ENCODE assay signal across 12 cellular contexts in the genomic region with DNA sequence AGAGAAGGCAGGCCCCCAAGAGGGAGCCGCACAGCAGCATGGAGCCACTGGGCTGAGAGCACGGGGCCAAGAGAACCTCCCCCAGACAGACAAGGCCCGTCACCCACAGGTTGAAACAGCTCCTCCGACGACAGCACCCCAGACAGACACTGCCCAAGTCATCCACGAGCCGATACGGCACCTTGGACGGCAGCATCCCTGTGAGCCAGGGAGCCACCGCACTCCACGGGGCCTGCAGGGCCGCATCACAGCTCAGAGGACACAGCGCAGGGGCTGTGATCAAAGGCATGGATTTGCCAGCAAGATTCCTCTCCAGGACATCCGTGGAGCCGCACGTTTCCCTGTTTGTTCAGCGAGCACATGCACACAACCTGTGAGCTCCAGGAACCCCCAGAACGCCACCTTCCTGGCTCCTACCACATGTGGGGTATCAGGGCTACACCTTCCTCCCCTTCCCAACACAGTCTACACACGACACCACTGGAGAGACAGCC. TPM values are rescaled to one million over a fixed set of nuclear protein-coding genes. Genes with fewer than 3 reads are reported as not detected.
DNase-seq lines count a peak whose midpoint lies in the region; ATAC-seq, FAIRE-seq and TF ChIP-seq lines count a peak whose summit lies in the region.
"Had no signal": no experiment of that assay in that cellular context is flagged by ENCODE, and none has a peak within 500 bp of the region (broad histone marks: within the 10 kb centered on the region; RNA-seq: fewer than 3 reads in every experiment).

No MANE protein-coding gene starts in this region.

- peak overlapping the region; percentile 93 for H3K27ac Mint-ChIP-seq in activated T-cell treated with anti-CD3 and anti-CD28 coated beads, Interleukin-2, amount 50 U/mL, for 24 hours
- peak overlapping the region; percentile 28 for H3K27ac Mint-ChIP-seq in activated T-helper 2 cell treated with anti-CD3 and anti-CD28 coated beads, Interferon-gamma antibody, Interleukin-2, Interleukin-4, amounts not matched to agents 10 μg/mL and 5 μg/mL and 100 μg/mL, durations not matched to agents 14 hours and 24 hours and 36 hours
- H3K27ac Mint-ChIP-seq in stimulated activated naive B cell treated with anti-CD40 and anti-IgM and Interleukin-4, amounts not matched to agents 10 μg/mL and 1 μg/mL and 100 μg/mL, for 72 hours, result peak overlapping the region; percentile 72

- H3K9me3 Mint-ChIP-seq in activated T-cell treated with anti-CD3 and anti-CD28 coated beads, Interleukin-2, amount 50 U/mL, for 24 hours, result no peaks in the 10 kb centered on the region
- no peaks in the 10 kb centered on the region for H3K9me3 Mint-ChIP-seq in activated T-helper 2 cell treated with anti-CD3 and anti-CD28 coated beads, Interferon-gamma antibody, Interleukin-2, Interleukin-4, amounts not matched to agents 10 μg/mL and 5 μg/mL and 100 μg/mL, durations not matched to agents 14 hours and 24 hours and 36 hours
- H3K9me3 Mint-ChIP-seq in stimulated activated naive B cell treated with anti-CD40 and anti-IgM and Interleukin-4, amounts not matched to agents 10 μg/mL and 1 μg/mL and 100 μg/mL, for 72 hours, result no peaks in the 10 kb centered on the region

- intact Hi-C loops in activated T-helper 2 cell treated with anti-CD3 and anti-CD28 coated beads, Interferon-gamma antibody, Interleukin-2, Interleukin-4, amounts not matched to agents 10 μg/mL and 5 μg/mL and 100 μg/mL, durations not matched to agents 14 hours and 24 hours and 36 hours (cut with micrococcal nuclease), result loop anchor here (5.0 kb wide), 2 partner anchors 42 to 437 kb away; a partner anchor contains a TSS

- no peaks in the 10 kb centered on the region for H3K27me3 Mint-ChIP-seq in activated T-cell treated with anti-CD3 and anti-CD28 coated beads, Interleukin-2, amount 50 U/mL, for 24 hours
- no peaks in the 10 kb centered on the region for H3K27me3 Mint-ChIP-seq in activated T-helper 2 cell treated with anti-CD3 and anti-CD28 coated beads, Interferon-gamma antibody, Interleukin-2, Interleukin-4, amounts not matched to agents 10 μg/mL and 5 μg/mL and 100 μg/mL, durations not matched to agents 14 hours and 24 hours and 36 hours (ENCODE audit: low read depth)
- H3K27me3 Mint-ChIP-seq in stimulated activated naive B cell treated with anti-CD40 and anti-IgM and Interleukin-4, amounts not matched to agents 10 μg/mL and 1 μg/mL and 100 μg/mL, for 72 hours, result no peaks in the 10 kb centered on the region

- H3K4me1 Mint-ChIP-seq in activated T-cell treated with anti-CD3 and anti-CD28 coated beads, Interleukin-2, amount 50 U/mL, for 24 hours (ENCODE audit: low read depth), result peaks cover 56% of the 10 kb centered on the region
- H3K4me1 Mint-ChIP-seq in activated T-helper 2 cell treated with anti-CD3 and anti-CD28 coated beads, Interferon-gamma antibody, Interleukin-2, Interleukin-4, amounts not matched to agents 10 μg/mL and 5 μg/mL and 100 μg/mL, durations not matched to agents 14 hours and 24 hours and 36 hours (ENCODE audit: low read depth), result peaks cover 16% of the 10 kb centered on the region
- peaks cover 44 to 57% of the 10 kb centered on the region in 2 donors for H3K4me1 Mint-ChIP-seq in stimulated activated naive B cell treated with anti-CD40 and anti-IgM and Interleukin-4, amounts not matched to agents 10 μg/mL and 1 μg/mL and 100 μg/mL, for 72 hours

- peak overlapping the region; percentile 42 for H3K4me3 Mint-ChIP-seq in activated T-cell treated with anti-CD3 and anti-CD28 coated beads, Interleukin-2, amount 50 U/mL, for 24 hours
- peak overlapping the region; percentile 37 for H3K4me3 Mint-ChIP-seq in activated T-helper 2 cell treated with anti-CD3 and anti-CD28 coated beads, Interferon-gamma antibody, Interleukin-2, Interleukin-4, amounts not matched to agents 10 μg/mL and 5 μg/mL and 100 μg/mL, durations not matched to agents 14 hours and 24 hours and 36 hours (ENCODE audit: low read depth)
- H3K4me3 Mint-ChIP-seq in stimulated activated naive B cell treated with anti-CD40 and anti-IgM and Interleukin-4, amounts not matched to agents 10 μg/mL and 1 μg/mL and 100 μg/mL, for 72 hours, result peak overlapping the region; percentile 51 to 64

- H3K36me3 Mint-ChIP-seq in activated T-cell treated with anti-CD3 and anti-CD28 coated beads, Interleukin-2, amount 50 U/mL, for 24 hours (ENCODE audit: low read depth), result peaks cover 66% of the 10 kb centered on the region
- peaks cover 29% of the 10 kb centered on the region for H3K36me3 Mint-ChIP-seq in activated T-helper 2 cell treated with anti-CD3 and anti-CD28 coated beads, Interferon-gamma antibody, Interleukin-2, Interleukin-4, amounts not matched to agents 10 μg/mL and 5 μg/mL and 100 μg/mL, durations not matched to agents 14 hours and 24 hours and 36 hours (ENCODE audit: low read depth)
- H3K36me3 Mint-ChIP-seq in stimulated activated naive B cell treated with anti-CD40 and anti-IgM and Interleukin-4, amounts not matched to agents 10 μg/mL and 1 μg/mL and 100 μg/mL, for 72 hours, result peaks cover 24 to 42% of the 10 kb centered on the region in 2 donors

- TF ChIP-seq POLR2A in GM12892 (IDR thresholded peaks at IDR 0.05; ENCODE audit: low read depth, low read length), result no peak; the same call in 1 of the 2 replicates

- FAIRE-seq in GM12892 (lab: Jason Lieb, UNC), result no peak
- FAIRE-seq: GM19239 had no signal

- peak; percentile 30 for DNase-seq in activated T-cell treated with anti-CD3 and anti-CD28 coated beads, Interleukin-2, amount 50 U/mL, for 24 hours
- no peak for DNase-seq in activated T-cell treated with anti-CD3 and anti-CD28 coated beads for 4 hours
- no peak for DNase-seq in activated T-helper 2 cell treated with anti-CD3 and anti-CD28 coated beads, Interferon-gamma antibody, Interleukin-2, Interleukin-4, amounts not matched to agents 10 μg/mL and 5 μg/mL and 100 μg/mL, durations not matched to agents 14 hours and 24 hours and 36 hours (ENCODE audit: low spot score)
- peak; percentile 38 for DNase-seq in islet precursor cell
- DNase-seq in stimulated activated naive B cell treated with anti-CD40 and anti-IgM and Interleukin-4, amounts not matched to agents 10 μg/mL and 1 μg/mL and 100 μg/mL, for 72 hours, result no peak
- no peak for DNase-seq in SHP77 treated with DMSO at 0.1 percent for 48 hours (lab: John Stamatoyannopoulos, UW)
- DNase-seq in GM12892 (ENCODE audit: insufficient read length), result no peak
- DNase-seq: NCI-H2227 treated with DMSO at 0.1 percent for 48 hours, occipital lobe, uterus had no signal

- ATAC-seq in stimulated activated naive B cell treated with anti-CD40 and anti-IgM and Interleukin-4, amounts not matched to agents 10 μg/mL and 1 μg/mL and 100 μg/mL, for 72 hours (replicated peaks), result no peak
- ATAC-seq in GM19455 (IDR thresholded peaks at IDR 0.05; ENCODE audit: unreplicated experiment), result no peak

RNA-seq across cellular contexts. Expression of a gene that starts 3.9 kb away (rescaled TPM):
- 194 and 195 TPM in 2 replicates for total RNA-seq in activated T-helper 2 cell treated with anti-CD3 and anti-CD28 coated beads, Interferon-gamma antibody, Interleukin-2, Interleukin-4, amounts not matched to agents 10 μg/mL and 5 μg/mL and 100 μg/mL, durations not matched to agents 14 hours and 24 hours and 36 hours
- 45.7 TPM for polyA plus RNA-seq in GM12892 (2012; ENCODE audit: missing spikeins)

RNA-seq across cellular contexts. Expression of a gene that starts 44.7 kb away (rescaled TPM):
- total RNA-seq in activated T-helper 2 cell treated with anti-CD3 and anti-CD28 coated beads, Interferon-gamma antibody, Interleukin-2, Interleukin-4, amounts not matched to agents 10 μg/mL and 5 μg/mL and 100 μg/mL, durations not matched to agents 14 hours and 24 hours and 36 hours, result 59.2 and 62.8 TPM in 2 replicates
- 19.6 TPM for polyA plus RNA-seq in GM12892 (2012; ENCODE audit: missing spikeins)

Comparison
In these comparisons a context has a peak if more than half of its experiments do, and no peak if none do; other contexts are left out.
1. DNase-seq: peak in activated T-cell treated with anti-CD3 and anti-CD28 coated beads, Interleukin-2, amount 50 U/mL, for 24 hours (single experiment) and islet precursor cell (single experiment); none in activated T-cell treated with anti-CD3 and anti-CD28 coated beads for 4 hours (single experiment), activated T-helper 2 cell treated with anti-CD3 and anti-CD28 coated beads, Interferon-gamma antibody, Interleukin-2, Interleukin-4, amounts not matched to agents 10 μg/mL and 5 μg/mL and 100 μg/mL, durations not matched to agents 14 hours and 24 hours and 36 hours (single experiment), stimulated activated naive B cell treated with anti-CD40 and anti-IgM and Interleukin-4, amounts not matched to agents 10 μg/mL and 1 μg/mL and 100 μg/mL, for 72 hours (single experiment), SHP77 treated with DMSO at 0.1 percent for 48 hours (single experiment) and GM12892 (single experiment).
2. H3K27ac Mint-ChIP-seq: peak in every context shown above with its lines; median percentile 93 in activated T-cell treated with anti-CD3 and anti-CD28 coated beads, Interleukin-2, amount 50 U/mL, for 24 hours; 72 in stimulated activated naive B cell treated with anti-CD40 and anti-IgM and Interleukin-4, amounts not matched to agents 10 μg/mL and 1 μg/mL and 100 μg/mL, for 72 hours; 28 in activated T-helper 2 cell treated with anti-CD3 and anti-CD28 coated beads, Interferon-gamma antibody, Interleukin-2, Interleukin-4, amounts not matched to agents 10 μg/mL and 5 μg/mL and 100 μg/mL, durations not matched to agents 14 hours and 24 hours and 36 hours.
3. Peak in every context shown above with its lines, with median percentiles within 50 percentile points of each other: H3K4me3 Mint-ChIP-seq.